ENCODE assay signal across 9 cellular contexts in genomic region chr11:116078101-116078561, GRCh38.
A peak's percentile ranks its signal among the peaks of the same experiment; 100 is the strongest.
DNase-seq lines count a peak whose midpoint lies in the region; ATAC-seq and TF ChIP-seq lines count a peak whose summit lies in the region.
"Had no signal": no experiment of that assay in that cellular context is flagged by ENCODE, and none has a peak within 500 bp of the region (broad histone marks: within the 10 kb centered on the region; RNA-seq: fewer than 3 reads in every experiment).

No MANE protein-coding gene starts in this region.

- H3K36me3 Mint-ChIP-seq in neural crest cell (ENCODE audit: low read depth) = no peaks in the 10 kb centered on the region
- H3K36me3 Mint-ChIP-seq in activated CD8-positive, alpha-beta T cell treated with anti-CD3 and anti-CD28 coated beads, Interleukin-2, amount 10 ng/mL, durations not matched to agents 7 days and 5 days (ENCODE audit: low read depth) = no peaks in the 10 kb centered on the region

- H3K27ac ChIP-seq in WERI-Rb-1 = no peak overlapping the region; the same call in 1 of the 2 replicates
- H3K27ac ChIP-seq in suprapubic skin = no peak overlapping the region

- peak; percentile 63 for TF ChIP-seq CTCF in GM12874 (IDR thresholded peaks at IDR 0.05; ENCODE audit: insufficient read depth, low read depth, low read length)
- TF ChIP-seq CTCF in NB4 (IDR thresholded peaks at IDR 0.05; ENCODE audit: low read depth, low read length) = peak; percentile 64
- TF ChIP-seq CTCF in WERI-Rb-1 (IDR thresholded peaks at IDR 0.05; ENCODE audit: low read depth, low read length) = peak; percentile 81
- peak; percentile 55 for TF ChIP-seq CTCF in neural crest cell (conservative IDR thresholded peaks at IDR 0.05)
- no peak for TF ChIP-seq CTCF in suprapubic skin (IDR thresholded peaks at IDR 0.05)

- H3K4me3 Mint-ChIP-seq in neural crest cell = no peak overlapping the region
- no peak overlapping the region for H3K4me3 Mint-ChIP-seq in activated CD8-positive, alpha-beta T cell treated with anti-CD3 and anti-CD28 coated beads, Interleukin-2, amount 10 ng/mL, durations not matched to agents 7 days and 5 days

- no peak for TF ChIP-seq EP300 in suprapubic skin (IDR thresholded peaks at IDR 0.05)

- H3K9me3 ChIP-seq in WERI-Rb-1 (ENCODE audit: severe bottlenecking) (no peaks in the 10 kb centered on the region), suprapubic skin (no peaks in the 10 kb centered on the region)

- no peaks in the 10 kb centered on the region for H3K36me3 ChIP-seq in WERI-Rb-1
- H3K36me3 ChIP-seq in suprapubic skin = no peaks in the 10 kb centered on the region

- H3K27me3 ChIP-seq in WERI-Rb-1 (ENCODE audit: insufficient read depth, low read depth, severe bottlenecking) (no peaks in the 10 kb centered on the region), suprapubic skin (peaks cover 14% of the 10 kb centered on the region)

- 60% methylated on average over 5 of the region's 5 CpGs for WGBS in suprapubic skin

- TF ChIP-seq POLR2A in NB4 (IDR thresholded peaks at IDR 0.05; ENCODE audit: extremely low read depth, insufficient read length) = no peak
- TF ChIP-seq POLR2A in suprapubic skin (IDR thresholded peaks at IDR 0.05) = no peak

- CTCF ChIA-PET in activated CD8-positive, alpha-beta T cell treated with anti-CD3 and anti-CD28 coated beads, Interleukin-2, amount 10 ng/mL, durations not matched to agents 7 days and 5 days (lab: Charles Lee) = no interaction called here

- no peaks in the 10 kb centered on the region for H3K4me1 Mint-ChIP-seq in neural crest cell
- no peaks in the 10 kb centered on the region for H3K4me1 Mint-ChIP-seq in activated CD8-positive, alpha-beta T cell treated with anti-CD3 and anti-CD28 coated beads, Interleukin-2, amount 10 ng/mL, durations not matched to agents 7 days and 5 days (ENCODE audit: low read depth)

- POLR2A ChIA-PET in activated CD8-positive, alpha-beta T cell treated with anti-CD3 and anti-CD28 coated beads, Interleukin-2, amount 10 ng/mL, durations not matched to agents 7 days and 5 days (lab: Charles Lee) = no interaction called here

- H3K4me3 ChIP-seq in NB4 (ENCODE audit: low read depth, low read length) (no peak overlapping the region), WERI-Rb-1 (ENCODE audit: low read depth, low read length) (no peak overlapping the region), suprapubic skin (no peak overlapping the region)

- H3K27ac Mint-ChIP-seq in neural crest cell (ENCODE audit: unreplicated experiment) = no peak overlapping the region
- no peak overlapping the region for H3K27ac Mint-ChIP-seq in activated CD8-positive, alpha-beta T cell treated with anti-CD3 and anti-CD28 coated beads, Interleukin-2, amount 10 ng/mL, durations not matched to agents 7 days and 5 days

- no peaks in the 10 kb centered on the region for H3K27me3 Mint-ChIP-seq in neural crest cell (ENCODE audit: low read depth)
- no peaks in the 10 kb centered on the region for H3K27me3 Mint-ChIP-seq in activated CD8-positive, alpha-beta T cell treated with anti-CD3 and anti-CD28 coated beads, Interleukin-2, amount 10 ng/mL, durations not matched to agents 7 days and 5 days (ENCODE audit: low read depth)

- no peaks in the 10 kb centered on the region for H3K4me1 ChIP-seq in suprapubic skin

- DNase-seq in NB4 (ENCODE audit: low read depth) (peak; percentile 19), WERI-Rb-1 (peak; percentile 69), neural crest cell (ENCODE audit: low read depth, low spot score) (peak; percentile 22), suprapubic skin (ENCODE audit: low spot score in 2 of 2) (no peak)
- DNase-seq in activated CD8-positive, alpha-beta T cell treated with anti-CD3 and anti-CD28 coated beads, Interleukin-2, amount 10 ng/mL, durations not matched to agents 7 days and 5 days = no peak
- DNase-seq in activated CD4-positive, alpha-beta T cell treated with anti-CD3 and anti-CD28 coated beads for 48 hours = no peak
- DNase-seq in central memory CD4-positive, alpha-beta T cell = no peak
- DNase-seq: NCI-H2029 had no signal

- no peak for ATAC-seq in activated CD8-positive, alpha-beta T cell treated with anti-CD3 and anti-CD28 coated beads, Interleukin-2, amount 10 ng/mL, durations not matched to agents 7 days and 5 days

- H3K9me3 Mint-ChIP-seq in neural crest cell = peaks cover 3% of the 10 kb centered on the region
- H3K9me3 Mint-ChIP-seq in activated CD8-positive, alpha-beta T cell treated with anti-CD3 and anti-CD28 coated beads, Interleukin-2, amount 10 ng/mL, durations not matched to agents 7 days and 5 days (ENCODE audit: insufficient read depth) = no peaks in the 10 kb centered on the region

Comparison
In these comparisons a context has a peak if more than half of its experiments do, and no peak if none do; other contexts are left out.
1. CTCF ChIP-seq: peak in GM12874 (single experiment), NB4 (single experiment), WERI-Rb-1 (single experiment) and neural crest cell (single experiment); none in suprapubic skin (0 of 2).
2. DNase-seq: peak in NB4 (single experiment), WERI-Rb-1 (single experiment) and neural crest cell (single experiment); none in activated CD8-positive, alpha-beta T cell treated with anti-CD3 and anti-CD28 coated beads, Interleukin-2, amount 10 ng/mL, durations not matched to agents 7 days and 5 days (single experiment), activated CD4-positive, alpha-beta T cell treated with anti-CD3 and anti-CD28 coated beads for 48 hours (single experiment), central memory CD4-positive, alpha-beta T cell (single experiment) and suprapubic skin (0 of 2).